Comparison of ENCODE assay signal across 28 cellular contexts in the genomic region with DNA sequence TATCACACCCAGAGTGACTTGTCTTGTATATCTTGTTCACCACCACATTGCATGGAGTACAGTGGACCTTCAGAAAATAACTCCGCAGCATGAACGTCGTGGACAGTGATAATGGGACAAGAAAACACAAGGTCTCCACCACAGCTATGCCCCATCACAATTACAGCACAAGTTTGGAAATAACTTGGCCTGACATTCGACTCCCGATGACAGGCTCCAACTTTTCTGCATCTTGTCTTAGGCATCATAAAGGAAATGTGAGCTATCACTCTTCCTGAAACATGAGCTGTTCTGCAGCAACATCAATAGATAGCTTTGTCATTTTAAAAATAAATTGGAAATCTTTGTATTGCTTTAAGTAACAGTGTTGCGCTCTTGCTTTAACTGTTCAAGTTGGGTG. TPM values are rescaled to one million over a fixed set of nuclear protein-coding genes. Genes with fewer than 3 reads are reported as not detected.
DNase-seq lines count a peak whose midpoint lies in the region; ATAC-seq, FAIRE-seq and TF ChIP-seq lines count a peak whose summit lies in the region.
"Had no signal": no experiment of that assay in that cellular context is flagged by ENCODE, and none has a peak within 500 bp of the region (broad histone marks: within the 10 kb centered on the region; RNA-seq: fewer than 3 reads in every experiment).

No MANE protein-coding gene starts in this region.

- H3K9ac ChIP-seq in DND-41 (ENCODE audit: low read depth, low read length) = no peak overlapping the region
- no peak overlapping the region for H3K9ac ChIP-seq in kidney (ENCODE audit: low read length in 2 of 2)

- H3K4me3 ChIP-seq in DND-41 (ENCODE audit: low read depth in 1 of 2, low read length in 2 of 2) (no peak overlapping the region), kidney (ENCODE audit: low read length in 2 of 2) (no peak overlapping the region)
- H3K4me3 ChIP-seq in CD8-positive, alpha-beta T cell (ENCODE audit: low read depth, low read length) = no peak overlapping the region
- H3K4me3 ChIP-seq: prostate gland, tibial nerve had no signal

- H3K4me3 Mint-ChIP-seq in activated T-cell treated with anti-CD3 and anti-CD28 coated beads, Interleukin-2, amount 50 U/mL, for 4 hours = peak overlapping the region; percentile 95
- 0 out of 2 replicates have a peak overlapping the region, but pooled peaks have one; percentile 94 for H3K4me3 Mint-ChIP-seq in WTC11
- no peak overlapping the region for H3K4me3 Mint-ChIP-seq in CD8-positive, alpha-beta T cell

- H3K27ac ChIP-seq in DND-41 (ENCODE audit: low read length) (no peak overlapping the region), kidney (ENCODE audit: low read depth in 2 of 2, low read length in 2 of 2) (no peak overlapping the region)
- no peak overlapping the region for H3K27ac ChIP-seq in CD8-positive, alpha-beta T cell (ENCODE audit: low read depth, low read length)
- H3K27ac ChIP-seq: prostate gland, tibial nerve, WERI-Rb-1 had no signal

- H3K4me1 ChIP-seq in DND-41 (ENCODE audit: insufficient read depth, low read length) (peaks cover 36% of the 10 kb centered on the region), kidney (ENCODE audit: control insufficient read depth in 1 of 2, insufficient read depth in 1 of 2, low read depth in 1 of 2, low read length in 2 of 2) (peaks cover 4 to 8% of the 10 kb centered on the region in 2 donors)
- peaks cover 40% of the 10 kb centered on the region for H3K4me1 ChIP-seq in CD8-positive, alpha-beta T cell (ENCODE audit: insufficient read depth, low read length)

- peaks cover 44% of the 10 kb centered on the region for H4K20me1 ChIP-seq in DND-41 (ENCODE audit: insufficient read depth, low read length)

- DNase-seq in activated T-cell treated with anti-CD3 and anti-CD28 coated beads, Interleukin-2, amount 50 U/mL, for 4 hours = no peak
- no peak for DNase-seq in activated T-cell treated with anti-CD3 and anti-CD28 coated beads for 4 hours
- no peak for DNase-seq in DND-41
- no peak for DNase-seq in WTC11 (ENCODE audit: low spot score)
- DNase-seq in myocyte (ENCODE audit: low read depth) = peak; percentile 45
- DNase-seq in hypothalamus (lab: John Stamatoyannopoulos, UW) = no peak
- no peak for DNase-seq in kidney
- no peak for DNase-seq in CD8-positive, alpha-beta T cell
- DNase-seq: activated gamma-delta T cell; Caco-2; endodermal cell; GDM1; HCEC 1CT; head of caudate nucleus; NCI-H1092; NCI-H1694 treated with DMSO at 0.1 percent for 48 hours; NCI-H446 treated with DMSO at 0.1 percent for 48 hours; NCI-H774; nucleus accumbens; SHP77; stimulated activated CD4-positive, alpha-beta T cell treated with anti-CD3 and anti-CD28 coated beads, Interleukin-12 subunit alpha, Interleukin-12 subunit beta, amount 100 ng/mL, for 4 hours; stimulated activated CD4-positive, alpha-beta T cell treated with anti-CD3 and anti-CD28 coated beads, Interleukin-2, amount 100 ng/mL, for 48 hours; T1000; WERI-Rb-1 had no signal

- H3K27me3 ChIP-seq in DND-41 (ENCODE audit: insufficient read depth, low read length, poor library complexity) = no peaks in the 10 kb centered on the region
- H3K27me3 ChIP-seq in CD8-positive, alpha-beta T cell (ENCODE audit: insufficient read depth, low read length) = no peaks in the 10 kb centered on the region
- H3K27me3 ChIP-seq: tibial nerve had no signal

- TF ChIP-seq CTCF in DND-41 (IDR thresholded peaks at IDR 0.05; ENCODE audit: borderline replicate concordance, extremely low read depth, low read length, poor library complexity, severe bottlenecking) = no peak
- no peak for TF ChIP-seq CTCF in WTC11 (IDR thresholded peaks at IDR 0.05)
- no peak for TF ChIP-seq CTCF in kidney (IDR thresholded peaks at IDR 0.05; ENCODE audit: borderline replicate concordance, extremely low read depth, insufficient read depth)
- no peak for TF ChIP-seq CTCF in CD8-positive, alpha-beta T cell (IDR thresholded peaks at IDR 0.05)

- H3K4me1 Mint-ChIP-seq in activated T-cell treated with anti-CD3 and anti-CD28 coated beads, Interleukin-2, amount 50 U/mL, for 4 hours (ENCODE audit: low read depth) = peaks cover 64% of the 10 kb centered on the region
- peaks cover 21% of the 10 kb centered on the region for H3K4me1 Mint-ChIP-seq in WTC11
- H3K4me1 Mint-ChIP-seq in CD8-positive, alpha-beta T cell (ENCODE audit: low read depth) = peaks cover 65% of the 10 kb centered on the region

- no peak for FAIRE-seq in kidney (lab: Jason Lieb, UNC)

- peaks cover 4% of the 10 kb centered on the region for H3K9me3 Mint-ChIP-seq in activated T-cell treated with anti-CD3 and anti-CD28 coated beads, Interleukin-2, amount 50 U/mL, for 4 hours
- peaks cover 6% of the 10 kb centered on the region for H3K9me3 Mint-ChIP-seq in WTC11
- no peaks in the 10 kb centered on the region for H3K9me3 Mint-ChIP-seq in CD8-positive, alpha-beta T cell

- H3K4me2 ChIP-seq in DND-41 (ENCODE audit: insufficient read depth, low read length) = peak overlapping the region; percentile 79; the same call in 1 of the 2 replicates

- H3K79me2 ChIP-seq in DND-41 (ENCODE audit: insufficient read depth, low read length) = peaks cover 84% of the 10 kb centered on the region

- CTCF ChIA-PET in WTC11 (lab: Charles Lee) = no interaction called here
- CTCF ChIA-PET in CD8-positive, alpha-beta T cell (lab: Charles Lee) = no interaction called here

- H3K36me3 Mint-ChIP-seq in activated T-cell treated with anti-CD3 and anti-CD28 coated beads, Interleukin-2, amount 50 U/mL, for 4 hours (ENCODE audit: insufficient read depth) = peaks cover 38% of the 10 kb centered on the region
- H3K36me3 Mint-ChIP-seq in WTC11 = peaks cover 49% of the 10 kb centered on the region
- H3K36me3 Mint-ChIP-seq in CD8-positive, alpha-beta T cell = peaks cover 58% of the 10 kb centered on the region

- ATAC-seq in activated T-cell treated with anti-CD3 and anti-CD28 coated beads, Interleukin-2, amount 50 U/mL, for 4 hours = no peak
- ATAC-seq in DND-41 (ENCODE audit: insufficient read depth, low read depth) (no peak), WTC11 (no peak)
- ATAC-seq in CD8-positive, alpha-beta T cell = no peak
- ATAC-seq: Panc1, sciatic nerve had no signal

- no peak overlapping the region for H2AFZ ChIP-seq in DND-41 (ENCODE audit: low read depth, low read length)

- peaks cover 50% of the 10 kb centered on the region for H3K36me3 ChIP-seq in DND-41 (ENCODE audit: insufficient read depth, low read length)
- H3K36me3 ChIP-seq in kidney (ENCODE audit: control insufficient read depth in 1 of 2, insufficient read depth in 2 of 2, low read length in 2 of 2) = peaks cover 0 to 2% of the 10 kb centered on the region in 2 donors
- H3K36me3 ChIP-seq in CD8-positive, alpha-beta T cell (ENCODE audit: insufficient read depth, low read length) = peaks cover 16% of the 10 kb centered on the region
- H3K36me3 ChIP-seq: prostate gland had no signal

- no peak overlapping the region for H3K27ac Mint-ChIP-seq in WTC11
- H3K27ac Mint-ChIP-seq in CD8-positive, alpha-beta T cell = no peak overlapping the region

- H3K9me3 ChIP-seq in DND-41 (ENCODE audit: insufficient read depth, low read length, severe bottlenecking) (no peaks in the 10 kb centered on the region), kidney (ENCODE audit: control insufficient read depth in 1 of 2, low read length in 2 of 2) (no peaks in the 10 kb centered on the region)
- no peaks in the 10 kb centered on the region for H3K9me3 ChIP-seq in CD8-positive, alpha-beta T cell (ENCODE audit: low read length)
- H3K9me3 ChIP-seq: Caco-2, prostate gland had no signal

- H3K27me3 Mint-ChIP-seq in activated T-cell treated with anti-CD3 and anti-CD28 coated beads, Interleukin-2, amount 50 U/mL, for 4 hours (ENCODE audit: low read depth) = no peaks in the 10 kb centered on the region
- peaks cover 8% of the 10 kb centered on the region; the same call in 1 of the 2 replicates for H3K27me3 Mint-ChIP-seq in WTC11 (ENCODE audit: low read depth)
- H3K27me3 Mint-ChIP-seq in CD8-positive, alpha-beta T cell (ENCODE audit: low read depth) = no peaks in the 10 kb centered on the region

- intact Hi-C loops in kidney (cut with DNase I) = no loop called here
- intact Hi-C loops in CD8-positive, alpha-beta T cell (cut with DNase I, micrococcal nuclease) = loop anchor here in 1 of 2 experiments (10.0 kb wide), 1 partner anchor 123 kb away; a partner anchor contains a TSS

- POLR2A ChIA-PET in WTC11 (lab: Charles Lee) = no interaction called here
- POLR2A ChIA-PET in CD8-positive, alpha-beta T cell (lab: Charles Lee) = no interaction called here

RNA-seq across cellular contexts. Expression of a gene that starts 2.9 kb away (rescaled TPM):
- 100 to 1,000 TPM; 106 to 132 (median 115) TPM for total RNA-seq in activated T-cell treated with anti-CD3 and anti-CD28 coated beads, Interleukin-2, amount 50 U/mL, for 4 hours
- total RNA-seq in WTC11 (2021) = 62.2 to 74.9 TPM (median 64.0 TPM) in 3 replicates
- 33.4 and 34.9 TPM in 2 replicates for total RNA-seq in myocyte
- polyA plus RNA-seq in myocyte (2012) = 11.1 TPM
- total RNA-seq in kidney = 17.8 TPM
- 5.0 TPM for polyA plus RNA-seq in kidney (ENCODE audit: insufficient read depth, low read depth, low replicate concordance)
- total RNA-seq in CD8-positive, alpha-beta T cell = 10 to 100 TPM; 24.3 to 26.1 TPM

RNA-seq across cellular contexts. Expression of a gene that starts 3.0 kb away (rescaled TPM):
- total RNA-seq in activated T-cell treated with anti-CD3 and anti-CD28 coated beads, Interleukin-2, amount 50 U/mL, for 4 hours = 1 to 10 TPM; 1.7 to 2.1 (median 1.9) TPM
- 1.1 to 1.3 TPM (median 1.2 TPM) in 3 replicates for total RNA-seq in WTC11 (2021)
- 2.3 and 3.2 TPM in 2 replicates for total RNA-seq in myocyte
- polyA plus RNA-seq in myocyte (2012) = 6.7 TPM
- 0.60 TPM for total RNA-seq in kidney
- polyA plus RNA-seq in kidney (ENCODE audit: insufficient read depth, low read depth, low replicate concordance) = 0.19 TPM
- total RNA-seq in CD8-positive, alpha-beta T cell = 1 to 10 TPM in 1 of 2 experiments, under 1 TPM in 1; 0.64 to 1.3 TPM

RNA-seq across cellular contexts. Expression of a gene that starts 56.6 kb away (rescaled TPM):
- 100 to 1,000 TPM; 101 to 114 (median 106) TPM for total RNA-seq in activated T-cell treated with anti-CD3 and anti-CD28 coated beads, Interleukin-2, amount 50 U/mL, for 4 hours
- total RNA-seq in WTC11 (2021) (116 to 123 TPM (median 120 TPM) in 3 replicates), myocyte (55.6 and 87.0 TPM in 2 replicates), kidney (210 TPM)
- polyA plus RNA-seq in myocyte (2012) = 212 TPM
- polyA plus RNA-seq in kidney (ENCODE audit: insufficient read depth, low read depth, low replicate concordance) = 122 TPM
- 10 to 100 TPM; 60.3 to 71.1 TPM for total RNA-seq in CD8-positive, alpha-beta T cell
